Comparison of ENCODE assay signal across 1 cellular context in the genomic region with DNA sequence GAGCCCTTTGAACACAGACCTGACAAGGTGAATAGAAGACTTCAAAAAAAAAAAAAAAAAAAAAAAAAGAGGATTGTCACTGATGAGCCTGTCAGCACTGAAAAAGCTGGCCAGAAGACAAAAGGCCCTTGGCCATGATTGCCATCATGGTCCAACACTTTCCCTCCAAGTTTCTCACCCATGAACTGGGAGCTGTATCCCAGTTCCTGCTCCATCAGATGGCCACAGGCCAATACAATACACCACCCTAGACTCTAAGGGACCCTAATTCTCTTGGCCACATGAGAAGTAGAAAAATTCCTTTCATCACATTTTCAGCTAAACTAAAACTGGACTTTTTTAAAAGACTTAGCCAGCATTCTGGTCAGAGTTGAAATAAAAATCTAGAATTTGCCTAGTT.
TF ChIP-seq lines count a peak whose summit lies in the region.

No MANE protein-coding gene starts in this region.

TF ChIP-seq in endothelial cell of umbilical vein, 7 proteins besides CTCF, POLR2A, EP300 and RAD21:
- TF ChIP-seq JUN (IDR thresholded peaks at IDR 0.05; ENCODE audit: borderline replicate concordance, insufficient read depth, insufficient read length, low read depth) (no peak), GATA2 (IDR thresholded peaks at IDR 0.05; ENCODE audit: insufficient read depth, insufficient read length, low read depth, low read length) (no peak), EZH2 (IDR thresholded peaks at IDR 0.05; ENCODE audit: borderline replicate concordance, low read depth, low read length, severe bottlenecking) (no peak), FOS (IDR thresholded peaks at IDR 0.05; ENCODE audit: borderline replicate concordance, insufficient read depth, low read length) (no peak), MYC (IDR thresholded peaks at IDR 0.05; ENCODE audit: low read depth, low read length) (no peak), POLR2AphosphoS5 (IDR thresholded peaks at IDR 0.05; ENCODE audit: insufficient read depth, low read depth, low read length) (no peak)
- TF ChIP-seq, protein P1, sequence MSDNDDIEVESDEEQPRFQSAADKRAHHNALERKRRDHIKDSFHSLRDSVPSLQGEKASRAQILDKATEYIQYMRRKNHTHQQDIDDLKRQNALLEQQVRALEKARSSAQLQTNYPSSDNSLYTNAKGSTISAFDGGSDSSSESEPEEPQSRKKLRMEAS (IDR thresholded peaks at IDR 0.05; ENCODE audit: insufficient read depth, insufficient read length), result no peak
